In genomic region chr5:108381034-108381954, GRCh38 we compare ENCODE assay signal across 8 cellular contexts. TPM values are rescaled to one million over a fixed set of nuclear protein-coding genes. Genes with fewer than 3 reads are reported as not detected.
A peak's percentile ranks its signal among the peaks of the same experiment; 100 is the strongest.
DNase-seq lines count a peak whose midpoint lies in the region; ATAC-seq and TF ChIP-seq lines count a peak whose summit lies in the region.

No MANE protein-coding gene starts in this region.

- TF ChIP-seq RAD21 in liver (IDR thresholded peaks at IDR 0.05), result no peak

- intact Hi-C loops in activated CD4-positive, alpha-beta T cell treated with anti-CD3 and anti-CD28 coated beads, Interleukin-2, amount 10 ng/mL, durations not matched to agents 24 days and 14 days (cut with micrococcal nuclease), result loop anchor here (2.0 to 10.0 kb wide), 4 partner anchors 348 to 1308 kb away; partner anchors contain the start of genes FER and MAN2A1

- no peaks in the 10 kb centered on the region for H3K27me3 Mint-ChIP-seq in activated CD4-positive, alpha-beta T cell treated with anti-CD3 and anti-CD28 coated beads, Interleukin-2, amount 10 ng/mL, durations not matched to agents 24 days and 14 days

- H3K4me3 Mint-ChIP-seq in activated CD4-positive, alpha-beta T cell treated with anti-CD3 and anti-CD28 coated beads, Interleukin-2, amount 10 ng/mL, durations not matched to agents 24 days and 14 days, result peak overlapping the region; percentile 80

- H3K36me3 Mint-ChIP-seq in activated CD4-positive, alpha-beta T cell treated with anti-CD3 and anti-CD28 coated beads, Interleukin-2, amount 10 ng/mL, durations not matched to agents 24 days and 14 days (ENCODE audit: low read depth), result peaks cover 6% of the 10 kb centered on the region

- H3K9me3 Mint-ChIP-seq in activated CD4-positive, alpha-beta T cell treated with anti-CD3 and anti-CD28 coated beads, Interleukin-2, amount 10 ng/mL, durations not matched to agents 24 days and 14 days, result peaks cover 12% of the 10 kb centered on the region

- under 1% methylated on average over 112 of the region's 112 CpGs for WGBS in liver

- no peak for TF ChIP-seq CTCF in liver (IDR thresholded peaks at IDR 0.05; ENCODE audit: low read depth, low read length, missing input control)

- no peaks in the 10 kb centered on the region for H3K9me3 ChIP-seq in liver (ENCODE audit: control insufficient read depth in 4 of 4, low read length in 3 of 4)

- H3K27ac ChIP-seq in liver (ENCODE audit: low read depth in 1 of 2, low read length in 2 of 2), result peak overlapping the region; percentile 93 to 100

- peak; percentile 50 for ATAC-seq in HG02588 (IDR thresholded peaks at IDR 0.05; ENCODE audit: unreplicated experiment)

- peak overlapping the region; percentile 91 for H3K27ac Mint-ChIP-seq in activated CD4-positive, alpha-beta T cell treated with anti-CD3 and anti-CD28 coated beads, Interleukin-2, amount 10 ng/mL, durations not matched to agents 24 days and 14 days

- DNase-seq in NCI-H2081 (lab: John Stamatoyannopoulos, UW) (peak; percentile 45 to 51), NCI-H2081 treated with DMSO at 0.1 percent for 48 hours (lab: John Stamatoyannopoulos, UW) (no peak), NCI-H2029 (lab: John Stamatoyannopoulos, UW) (peak; percentile 50), dedifferentiated amniotic fluid mesenchymal stem cell (ENCODE audit: extremely low spot score) (peak; percentile 31)
- peak; percentile 95 for DNase-seq in activated CD4-positive, alpha-beta T cell treated with anti-CD3 and anti-CD28 coated beads, Interleukin-2, amount 10 ng/mL, durations not matched to agents 24 days and 14 days
- peak; percentile 78 for DNase-seq in stimulated activated CD4-positive, alpha-beta T cell treated with anti-CD3 and anti-CD28 coated beads, Interleukin-4, amount 100 ng/mL, for 24 hours

- H3K9ac ChIP-seq in liver (ENCODE audit: low read depth in 1 of 2, low read length in 2 of 2), result peak overlapping the region; percentile 40 to 89

- no peaks in the 10 kb centered on the region for H3K27me3 ChIP-seq in liver (ENCODE audit: control insufficient read depth in 4 of 4, insufficient read depth in 4 of 4, low read length in 3 of 4)

- peak overlapping the region; percentile 88 to 92 (median 89) for H3K4me3 ChIP-seq in liver (ENCODE audit: low read depth in 1 of 3, low read length in 3 of 3)

- H3K4me1 Mint-ChIP-seq in activated CD4-positive, alpha-beta T cell treated with anti-CD3 and anti-CD28 coated beads, Interleukin-2, amount 10 ng/mL, durations not matched to agents 24 days and 14 days, result peaks cover 22% of the 10 kb centered on the region

- no peaks in the 10 kb centered on the region for H3K36me3 ChIP-seq in liver (ENCODE audit: control insufficient read depth in 4 of 4, insufficient read depth in 3 of 4, low read depth in 1 of 4, low read length in 3 of 4)

- H3K4me1 ChIP-seq in liver (ENCODE audit: control insufficient read depth in 4 of 4, insufficient read depth in 4 of 4, low read length in 3 of 4), result peaks cover 2 to 25% (median 14%) of the 10 kb centered on the region in 4 donors

TF ChIP-seq in liver, 16 proteins besides CTCF, POLR2A, EP300 and RAD21:
- TF ChIP-seq JUND (IDR thresholded peaks at IDR 0.05), result no peak

RNA-seq across cellular contexts. Expression of gene FBXL17, which starts 0.6 kb away (rescaled TPM):
- total RNA-seq in activated CD4-positive, alpha-beta T cell treated with anti-CD3 and anti-CD28 coated beads, Interleukin-2, amount 10 ng/mL, durations not matched to agents 24 days and 14 days, result 7.5 and 8.6 TPM in 2 replicates
- total RNA-seq in liver, result 10 to 100 TPM in 1 of 2 donors, 1 to 10 TPM in 1; 7.2 to 14.1 TPM
- 1 to 10 TPM; 2.1 to 5.4 TPM for polyA plus RNA-seq in liver
